ENCODE assay signal across 14 cellular contexts in genomic region chr20:25543068-25543467, GRCh38. TPM values are rescaled to one million over a fixed set of nuclear protein-coding genes. Genes with fewer than 3 reads are reported as not detected.
DNase-seq lines count a peak whose midpoint lies in the region; ATAC-seq, FAIRE-seq and TF ChIP-seq lines count a peak whose summit lies in the region.
"Had no signal": no experiment of that assay in that cellular context is flagged by ENCODE, and none has a peak within 500 bp of the region (broad histone marks: within the 10 kb centered on the region; RNA-seq: fewer than 3 reads in every experiment).

No MANE protein-coding gene starts in this region.

- intact Hi-C loops in kidney (cut with DNase I) (no loop called here), psoas muscle (cut with DNase I) (no loop called here)

- H2AFZ ChIP-seq in GM23338 = no peak overlapping the region
- H2AFZ ChIP-seq in trophoblast cell (ENCODE audit: insufficient read depth, low read length, poor library complexity) = no peak overlapping the region

- no peak overlapping the region for H2BK120ac ChIP-seq in trophoblast cell (ENCODE audit: insufficient read depth, low read length, poor library complexity)

- peaks cover 64% of the 10 kb centered on the region for H3K79me2 ChIP-seq in GM23338 (replicated peaks; ENCODE audit: insufficient read depth)
- no peaks in the 10 kb centered on the region for H3K79me2 ChIP-seq in trophoblast cell (ENCODE audit: control insufficient read depth, insufficient read depth, low read length, poor library complexity)

- no peak for FAIRE-seq in kidney (lab: Jason Lieb, UNC)

- DNase-seq in GM23338 (ENCODE audit: low spot score) (no peak), RWPE1 (ENCODE audit: low spot score) (no peak), epithelial cell of esophagus (ENCODE audit: low read depth) (peak; percentile 36), trophoblast cell (no peak), kidney (no peak), psoas muscle (no peak)
- DNase-seq in activated CD4-positive, alpha-beta T cell treated with anti-CD3 and anti-CD28 coated beads, Interleukin-2, amount 50 U/mL, for 48 hours = no peak
- DNase-seq: activated CD4-positive, alpha-beta T cell treated with anti-CD3 and anti-CD28 coated beads, Interleukin-2, amount 50 U/mL, for 1 hour; body of pancreas; effector memory CD8-positive, alpha-beta T cell; hypothalamus; OCI-M1; stimulated activated CD4-positive, alpha-beta T cell treated with anti-CD3 and anti-CD28 coated beads, Interleukin-12 subunit alpha, Interleukin-12 subunit beta, amount 100 ng/mL, for 4 hours had no signal

- peak overlapping the region; percentile 64; the same call in 1 of the 2 replicates for H3K27ac ChIP-seq in GM23338 (ENCODE audit: low read depth)
- H3K27ac ChIP-seq in RWPE1 = peak overlapping the region; percentile 60
- peak overlapping the region; percentile 31 for H3K27ac ChIP-seq in trophoblast cell (ENCODE audit: low read depth, low read length)
- H3K27ac ChIP-seq in kidney (ENCODE audit: low read depth in 2 of 2, low read length in 2 of 2) = no peak overlapping the region
- H3K27ac ChIP-seq in psoas muscle = no peak overlapping the region
- H3K27ac ChIP-seq: body of pancreas had no signal

- no peak overlapping the region for H3K4ac ChIP-seq in trophoblast cell (ENCODE audit: low read depth, low read length)

- H3K36me3 ChIP-seq in GM23338 (ENCODE audit: insufficient read depth) (no peaks in the 10 kb centered on the region), trophoblast cell (ENCODE audit: control insufficient read depth in 1 of 2, insufficient read depth in 2 of 2, low read length in 2 of 2) (peaks cover under 1 to 2% of the 10 kb centered on the region in 2 experiments), kidney (ENCODE audit: control insufficient read depth in 1 of 2, insufficient read depth in 2 of 2, low read length in 2 of 2) (no peaks in the 10 kb centered on the region), psoas muscle (ENCODE audit: insufficient read depth in 1 of 2, low read depth in 1 of 2) (no peaks in the 10 kb centered on the region)

- peaks cover 3% of the 10 kb centered on the region for H3K79me1 ChIP-seq in trophoblast cell (ENCODE audit: low read length)

- no peak overlapping the region; the same call in 1 of the 2 replicates for H3K27ac Mint-ChIP-seq in GM23338
- H3K27ac Mint-ChIP-seq: activated T-helper 2 cell treated with anti-CD3 and anti-CD28 coated beads, Interferon-gamma antibody, Interleukin-2, Interleukin-4, amounts not matched to agents 10 μg/mL and 5 μg/mL and 100 μg/mL, durations not matched to agents 14 hours and 24 hours and 36 hours; effector memory CD8-positive, alpha-beta T cell had no signal

- H3K4me3 ChIP-seq in GM23338 (no peak overlapping the region), epithelial cell of esophagus (ENCODE audit: low read length) (no peak overlapping the region), trophoblast cell (ENCODE audit: low read depth, low read length) (no peak overlapping the region), kidney (ENCODE audit: low read length in 2 of 2) (no peak overlapping the region), psoas muscle (no peak overlapping the region)
- H3K4me3 ChIP-seq: body of pancreas had no signal

- no peaks in the 10 kb centered on the region; the same call in 1 of the 2 replicates for H3K9me2 ChIP-seq in GM23338 (ENCODE audit: insufficient read depth)

- H4K12ac ChIP-seq in trophoblast cell (ENCODE audit: low read depth, low read length) = no peak overlapping the region

- no CpG with 5 or more reads among the region's 3 CpGs for WGBS in trophoblast cell (ENCODE audit: extremely low coverage, insufficient coverage, insufficient read length)
- WGBS in psoas muscle, 3 donors = 60 to 70% (median 65%) methylated on average over 3 of the region's 3 CpGs

- TF ChIP-seq CTCF in GM23338 (conservative IDR thresholded peaks at IDR 0.05; ENCODE audit: low read depth in 2 of 2) (no peak), RWPE1 (conservative IDR thresholded peaks at IDR 0.05; ENCODE audit: low read depth) (no peak), epithelial cell of esophagus (IDR thresholded peaks at IDR 0.05; ENCODE audit: insufficient read depth, low read depth, low read length, missing control alignments) (no peak), kidney (IDR thresholded peaks at IDR 0.05; ENCODE audit: borderline replicate concordance, extremely low read depth, insufficient read depth) (no peak), psoas muscle (IDR thresholded peaks at IDR 0.05) (no peak)

- H3K14ac ChIP-seq in trophoblast cell (ENCODE audit: low read length) = no peak overlapping the region

- no peaks in the 10 kb centered on the region for H3F3A ChIP-seq in GM23338 (replicated peaks; ENCODE audit: low read depth)

- H3K9me3 ChIP-seq in trophoblast cell (ENCODE audit: insufficient read depth, low read depth, low read length) = no peaks in the 10 kb centered on the region
- no peaks in the 10 kb centered on the region for H3K9me3 ChIP-seq in kidney (ENCODE audit: control insufficient read depth in 1 of 2, low read length in 2 of 2)
- H3K9me3 ChIP-seq in psoas muscle = no peaks in the 10 kb centered on the region
- H3K9me3 ChIP-seq: body of pancreas had no signal

- peak overlapping the region; percentile 22 for H2BK12ac ChIP-seq in trophoblast cell (ENCODE audit: low read length)

- no peak overlapping the region for H3K23ac ChIP-seq in trophoblast cell (ENCODE audit: low read length)

- peaks cover 3% of the 10 kb centered on the region for H3K27me3 Mint-ChIP-seq in GM23338 (ENCODE audit: insufficient read depth, low read depth, poor library complexity)
- H3K27me3 Mint-ChIP-seq: effector memory CD8-positive, alpha-beta T cell had no signal

- H3K9ac ChIP-seq in trophoblast cell (ENCODE audit: low read length) (no peak overlapping the region), kidney (ENCODE audit: low read length in 2 of 2) (no peak overlapping the region)

- no peak overlapping the region for H2AK5ac ChIP-seq in trophoblast cell (ENCODE audit: low read length)

- H4K91ac ChIP-seq in trophoblast cell (ENCODE audit: low read depth, low read length) = peak overlapping the region; percentile 42

- H3K4me1 Mint-ChIP-seq in GM23338 = peaks cover 62% of the 10 kb centered on the region

- peaks cover 44% of the 10 kb centered on the region for H3K4me1 ChIP-seq in GM23338 (ENCODE audit: insufficient read depth)
- H3K4me1 ChIP-seq in trophoblast cell (ENCODE audit: control insufficient read depth in 1 of 2, insufficient read depth in 2 of 2, low read length in 2 of 2) = peaks cover 18 to 27% of the 10 kb centered on the region in 2 experiments
- H3K4me1 ChIP-seq in kidney (ENCODE audit: control insufficient read depth in 1 of 2, insufficient read depth in 1 of 2, low read depth in 1 of 2, low read length in 2 of 2) = peaks cover 25 to 36% of the 10 kb centered on the region in 2 donors
- H3K4me1 ChIP-seq in psoas muscle = no peaks in the 10 kb centered on the region

- peaks cover 3% of the 10 kb centered on the region; the same call in 1 of the 3 replicates for H3K36me3 Mint-ChIP-seq in GM23338 (ENCODE audit: low read depth)

- H2BK5ac ChIP-seq in trophoblast cell (ENCODE audit: low read depth, low read length, poor library complexity) = peak overlapping the region; percentile 62

- no peak overlapping the region for H3K18ac ChIP-seq in trophoblast cell (ENCODE audit: low read length)

- H3K4me2 ChIP-seq in GM23338 (no peak overlapping the region), trophoblast cell (ENCODE audit: low read length) (no peak overlapping the region)

- peaks cover 9% of the 10 kb centered on the region for H4K20me1 ChIP-seq in GM23338 (replicated peaks; ENCODE audit: insufficient read depth)

- POLR2A ChIA-PET in RWPE1 (lab: Yijun Ruan, JAX; ENCODE audit: low non-redundant PET) = no interaction called here

- H4K8ac ChIP-seq in trophoblast cell (ENCODE audit: low read depth, low read length) = peak overlapping the region; percentile 39

- no peak for ATAC-seq in GM23338
- no peak for ATAC-seq in psoas muscle
- ATAC-seq: body of pancreas; effector memory CD8-positive, alpha-beta T cell had no signal

- H3K4me3 Mint-ChIP-seq in GM23338 = no peak overlapping the region
- H3K4me3 Mint-ChIP-seq: effector memory CD8-positive, alpha-beta T cell had no signal

- no peaks in the 10 kb centered on the region for H3K9me3 Mint-ChIP-seq in GM23338
- H3K9me3 Mint-ChIP-seq: activated T-helper 2 cell treated with anti-CD3 and anti-CD28 coated beads, Interferon-gamma antibody, Interleukin-2, Interleukin-4, amounts not matched to agents 10 μg/mL and 5 μg/mL and 100 μg/mL, durations not matched to agents 14 hours and 24 hours and 36 hours; effector memory CD8-positive, alpha-beta T cell had no signal

- H3K27me3 ChIP-seq in GM23338 (ENCODE audit: insufficient read depth) (no peaks in the 10 kb centered on the region), trophoblast cell (ENCODE audit: insufficient read depth, low read length) (no peaks in the 10 kb centered on the region), psoas muscle (ENCODE audit: insufficient read depth in 3 of 3, low read length in 2 of 3) (no peaks in the 10 kb centered on the region)
- H3K27me3 ChIP-seq: body of pancreas had no signal

- CTCF ChIA-PET in RWPE1 (lab: Yijun Ruan, JAX) = no interaction called here

RNA-seq across cellular contexts. Expression of gene NINL, which starts 42.3 kb away (rescaled TPM):
- 22.9 and 31.2 TPM in 2 replicates for total RNA-seq in GM23338 (2014; rRNA removed; shearing (Covaris generic))
- polyA plus RNA-seq in GM23338 (2016; fragmentation: Nextera tagmentation; extraction: Ambion mirVana) (15.0 and 18.0 TPM in 2 replicates), kidney (ENCODE audit: insufficient read depth, low read depth, low replicate concordance) (23.4 TPM), psoas muscle (under 1 TPM; 0.23 to 0.57 (median 0.36) TPM)
- polyA plus RNA-seq in trophoblast cell (2013) = 11.3 TPM in 2 replicates
- total RNA-seq in kidney (25.2 TPM), psoas muscle (1 to 10 TPM in 1 of 4 donors, under 1 TPM in 3; 0.22 to 1.3 (median 0.48) TPM)

Comparison
In these comparisons a context has a peak if more than half of its experiments do, and no peak if none do; other contexts are left out.
1. H3K27ac ChIP-seq: peak in GM23338 (single experiment), RWPE1 (single experiment) and trophoblast cell (single experiment); none in kidney (0 of 2) and psoas muscle (single experiment).
2. RNA of gene NINL, which starts 42.3 kb away (total RNA-seq): 22.9 to 31.2 TPM in GM23338 and 25.2 TPM in kidney (single experiment); 0.22 to 1.3 TPM in psoas muscle; every median in the first group is over 10 times any median in the second.